Comparison of ENCODE assay signal across 13 cellular contexts in genomic region chr22:41584881-41585280, GRCh38. TPM values are rescaled to one million over a fixed set of nuclear protein-coding genes. Genes with fewer than 3 reads are reported as not detected.
A peak's percentile ranks its signal among the peaks of the same experiment; 100 is the strongest.
DNase-seq lines count a peak whose midpoint lies in the region; TF ChIP-seq lines count a peak whose summit lies in the region.
"Had no signal": no experiment of that assay in that cellular context is flagged by ENCODE, and none has a peak within 500 bp of the region (broad histone marks: within the 10 kb centered on the region; RNA-seq: fewer than 3 reads in every experiment).

No MANE protein-coding gene starts in this region.

- H3K27me3 ChIP-seq in Caco-2 (replicated peaks; ENCODE audit: control insufficient read depth, insufficient read depth, low read length) (no peaks in the 10 kb centered on the region), endodermal cell (ENCODE audit: control insufficient read depth, insufficient read depth, low read length, poor library complexity, severe bottlenecking) (no peaks in the 10 kb centered on the region)
- H3K27me3 ChIP-seq: BLaER1 had no signal

- H3K9me3 ChIP-seq in Caco-2 = no peaks in the 10 kb centered on the region
- H3K9me3 ChIP-seq in endodermal cell (ENCODE audit: control insufficient read depth, low read length) = no peaks in the 10 kb centered on the region
- H3K9me3 ChIP-seq: BLaER1 had no signal

- H3K4me3 ChIP-seq in Caco-2 (ENCODE audit: low read depth, low read length) (no peak overlapping the region), endodermal cell (ENCODE audit: low read length) (no peak overlapping the region)
- H3K4me3 ChIP-seq: BLaER1, GM23338 had no signal

- H3K27me3 Mint-ChIP-seq in Caco-2 (ENCODE audit: insufficient read depth, unreplicated experiment) = no peaks in the 10 kb centered on the region
- no peaks in the 10 kb centered on the region for H3K27me3 Mint-ChIP-seq in endodermal cell (ENCODE audit: insufficient read depth)
- no peaks in the 10 kb centered on the region for H3K27me3 Mint-ChIP-seq in progenitor cell of endocrine pancreas
- H3K27me3 Mint-ChIP-seq: CD8-positive, alpha-beta memory T cell had no signal

- H3K27ac ChIP-seq in RWPE1 = peak overlapping the region; percentile 4; the same call in 1 of the 2 replicates
- H3K27ac ChIP-seq in endodermal cell (ENCODE audit: low read depth, low read length) = no peak overlapping the region
- H3K27ac ChIP-seq: BLaER1 had no signal

- BruUV-seq in Caco-2 (replicated peaks; lab: Mats Ljungman, UMichigan) = no TSS peak

- peaks cover 6% of the 10 kb centered on the region for H3K36me3 Mint-ChIP-seq in Caco-2 (ENCODE audit: insufficient read depth, unreplicated experiment)
- peaks cover 20% of the 10 kb centered on the region for H3K36me3 Mint-ChIP-seq in endodermal cell (ENCODE audit: low read depth)
- peaks cover 14% of the 10 kb centered on the region for H3K36me3 Mint-ChIP-seq in progenitor cell of endocrine pancreas (ENCODE audit: insufficient read depth)

- no peak overlapping the region for H3K9ac ChIP-seq in endodermal cell (ENCODE audit: extremely low read depth, low read length, poor library complexity, severe bottlenecking)
- H3K9ac ChIP-seq: BLaER1 had no signal

- TF ChIP-seq CTCF in Caco-2 (IDR thresholded peaks at IDR 0.05; ENCODE audit: insufficient read depth in 1 of 2, low read depth in 1 of 2, low read length in 1 of 2, severe bottlenecking in 1 of 2, unreplicated experiment in 1 of 2) = no peak
- no peak for TF ChIP-seq CTCF in RWPE1 (conservative IDR thresholded peaks at IDR 0.05; ENCODE audit: low read depth)
- TF ChIP-seq CTCF in endodermal cell (conservative IDR thresholded peaks at IDR 0.05) = no peak
- no peak for TF ChIP-seq CTCF in progenitor cell of endocrine pancreas (IDR thresholded peaks at IDR 0.05; ENCODE audit: unreplicated experiment)
- TF ChIP-seq CTCF in GM10266 (IDR thresholded peaks at IDR 0.05; ENCODE audit: control insufficient read depth, insufficient read depth, low read depth, missing control alignments) = no peak

- 91 to 95% methylated on average over 4 to 6 of the region's 6 CpGs for WGBS in endodermal cell (ENCODE audit: insufficient coverage in 1 of 2, insufficient read length in 1 of 2), 2 experiments

- no peak for DNase-seq in Caco-2
- no peak for DNase-seq in RWPE1 (ENCODE audit: low spot score)
- DNase-seq in endodermal cell = no peak
- no peak for DNase-seq in progenitor cell of endocrine pancreas (ENCODE audit: low spot score, unreplicated experiment)
- DNase-seq in GM10266 (ENCODE audit: extremely low spot score) = no peak
- no peak for DNase-seq in cortex of kidney (lab: John Stamatoyannopoulos, UW)
- DNase-seq in iPS-NIHi7 (ENCODE audit: extremely low spot score) = no peak
- DNase-seq: 8988T; AML-193; CD8-positive, alpha-beta memory T cell; H7 had no signal

- H3K9me3 Mint-ChIP-seq in Caco-2 (ENCODE audit: unreplicated experiment) (no peaks in the 10 kb centered on the region), endodermal cell (no peaks in the 10 kb centered on the region), progenitor cell of endocrine pancreas (ENCODE audit: low read depth) (no peaks in the 10 kb centered on the region)
- H3K9me3 Mint-ChIP-seq: CD8-positive, alpha-beta memory T cell; GM23338 had no signal

- intact Hi-C loops in Caco-2 (cut with micrococcal nuclease; ENCODE audit: unreplicated experiment) = loop anchor here (10.0 kb wide), 1 partner anchor 490 kb away; the partner anchor contains the start of genes NAGA, PHETA2 and SMDT1

- H3K4me3 Mint-ChIP-seq in Caco-2 (ENCODE audit: unreplicated experiment) (no peak overlapping the region), endodermal cell (no peak overlapping the region), progenitor cell of endocrine pancreas (ENCODE audit: low read depth) (no peak overlapping the region)
- H3K4me3 Mint-ChIP-seq: CD8-positive, alpha-beta memory T cell; GM23338 had no signal

- H3K27ac Mint-ChIP-seq in Caco-2 (ENCODE audit: unreplicated experiment) (peak overlapping the region; percentile 50), endodermal cell (peak overlapping the region; percentile 26), progenitor cell of endocrine pancreas (peak overlapping the region; percentile 63)
- H3K27ac Mint-ChIP-seq: GM23338 had no signal

- CTCF ChIA-PET in Caco-2 (lab: Charles Lee) (no interaction called here), RWPE1 (lab: Yijun Ruan, JAX) (no interaction called here)

- POLR2A ChIA-PET in Caco-2 (lab: Charles Lee) (no interaction called here), RWPE1 (lab: Yijun Ruan, JAX; ENCODE audit: low non-redundant PET) (no interaction called here)

- H3K4me1 Mint-ChIP-seq in Caco-2 (ENCODE audit: low read depth, unreplicated experiment) = no peaks in the 10 kb centered on the region
- H3K4me1 Mint-ChIP-seq in endodermal cell = peaks cover 11% of the 10 kb centered on the region
- peaks cover 20% of the 10 kb centered on the region for H3K4me1 Mint-ChIP-seq in progenitor cell of endocrine pancreas (ENCODE audit: low read depth)

- no peaks in the 10 kb centered on the region; the same call in 1 of the 2 replicates for H3K36me3 ChIP-seq in Caco-2 (ENCODE audit: control insufficient read depth, insufficient read depth, low read length)
- peaks cover 15% of the 10 kb centered on the region for H3K36me3 ChIP-seq in endodermal cell (ENCODE audit: control insufficient read depth, insufficient read depth, low read length)

- peaks cover 17% of the 10 kb centered on the region for H3K4me1 ChIP-seq in Caco-2
- H3K4me1 ChIP-seq in endodermal cell (ENCODE audit: control insufficient read depth, insufficient read depth, low read length) = no peaks in the 10 kb centered on the region

RNA-seq across cellular contexts. Expression of gene PMM1, which starts 4.8 kb away (rescaled TPM):
- 27.8 and 29.6 TPM in 2 replicates for total RNA-seq in Caco-2 (2022)
- total RNA-seq in endodermal cell = 10 to 100 TPM; 19.0 to 32.3 TPM
- polyA plus RNA-seq in endodermal cell (2013, experiment 1 of 2) = 25.3 TPM
- polyA plus RNA-seq in endodermal cell (2013, experiment 2 of 2) = 26.0 TPM
- total RNA-seq in progenitor cell of endocrine pancreas = 46.0 and 51.3 TPM in 2 replicates

RNA-seq across cellular contexts. Expression of gene CSDC2, which starts 24.1 kb away (rescaled TPM):
- total RNA-seq in Caco-2 (2022) (0.37 and 0.41 TPM in 2 replicates), endodermal cell (under 1 TPM; 0.27 to 0.90 TPM), progenitor cell of endocrine pancreas (1.7 TPM in 2 replicates)
- polyA plus RNA-seq in endodermal cell (2013, experiment 1 of 2) = 4.9 TPM
- polyA plus RNA-seq in endodermal cell (2013, experiment 2 of 2) = 4.2 TPM
- total RNA-seq: CD8-positive, alpha-beta memory T cell had no signal
- polyA plus RNA-seq: CD8-positive, alpha-beta memory T cell had no signal

RNA-seq across cellular contexts. Expression of gene DESI1, which starts 36.0 kb away (rescaled TPM):
- 38.2 and 38.9 TPM in 2 replicates for total RNA-seq in Caco-2 (2022)
- total RNA-seq in endodermal cell = 10 to 100 TPM; 21.8 to 28.9 TPM
- polyA plus RNA-seq in endodermal cell (2013, experiment 1 of 2) = 31.6 TPM
- 27.1 TPM for polyA plus RNA-seq in endodermal cell (2013, experiment 2 of 2)
- 37.4 TPM in 2 replicates for total RNA-seq in progenitor cell of endocrine pancreas

RNA-seq across cellular contexts. Expression of gene XRCC6, which starts 36.2 kb away (rescaled TPM):
- total RNA-seq in Caco-2 (2022) = 413 and 414 TPM in 2 replicates
- 100 to 1,000 TPM; 345 to 387 TPM for total RNA-seq in endodermal cell
- 403 TPM for polyA plus RNA-seq in endodermal cell (2013, experiment 1 of 2)
- 394 TPM for polyA plus RNA-seq in endodermal cell (2013, experiment 2 of 2)
- total RNA-seq in progenitor cell of endocrine pancreas = 262 and 272 TPM in 2 replicates

RNA-seq across cellular contexts. Expression of gene POLR3H, which starts 40.6 kb away (rescaled TPM):
- total RNA-seq in Caco-2 (2022) (42.2 and 45.4 TPM in 2 replicates), endodermal cell (10 to 100 TPM; 30.1 to 32.6 TPM), progenitor cell of endocrine pancreas (43.5 and 44.1 TPM in 2 replicates)
- 19.1 TPM for polyA plus RNA-seq in endodermal cell (2013, experiment 1 of 2)
- polyA plus RNA-seq in endodermal cell (2013, experiment 2 of 2) = 20.1 TPM
